In the genomic region with DNA sequence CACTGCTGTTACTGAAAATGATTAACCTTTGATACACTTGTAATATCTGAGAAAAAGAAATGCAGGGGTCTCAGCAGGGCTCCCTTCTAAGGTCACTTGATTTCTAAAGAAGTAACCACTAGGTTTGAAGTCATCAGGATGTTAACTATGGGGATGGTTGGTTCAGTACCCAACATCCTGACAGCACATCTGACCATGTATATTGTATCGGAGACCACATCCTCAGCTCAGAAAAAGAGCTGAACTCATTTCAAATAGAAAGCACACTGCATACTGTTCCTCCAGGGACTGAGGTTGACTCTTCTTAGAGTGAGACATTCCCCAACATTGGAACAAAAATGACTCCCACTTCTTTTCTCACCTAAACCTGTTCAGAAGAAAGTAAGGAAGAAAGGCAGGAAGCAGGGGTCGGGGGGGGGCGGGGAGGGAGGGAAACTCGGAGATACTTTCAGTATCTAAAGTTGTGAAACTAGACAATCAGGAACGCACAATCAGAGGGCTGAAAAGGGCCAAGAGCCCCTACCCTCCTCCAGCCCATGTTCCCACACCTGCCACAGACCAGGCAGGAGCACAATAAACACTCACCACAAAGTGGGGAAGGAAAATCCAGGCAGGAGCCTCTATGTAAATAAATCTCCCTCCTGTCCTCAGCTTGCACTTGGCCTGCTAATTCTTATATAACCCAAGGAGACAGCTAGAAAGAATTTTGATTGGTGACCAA, we compare ENCODE assay signal across 19 cellular contexts. TPM values are rescaled to one million over a fixed set of nuclear protein-coding genes. Genes with fewer than 3 reads are reported as not detected.
DNase-seq lines count a peak whose midpoint lies in the region; ATAC-seq and TF ChIP-seq lines count a peak whose summit lies in the region.
"Had no signal": no experiment of that assay in that cellular context is flagged by ENCODE, and none has a peak within 500 bp of the region (broad histone marks: within the 10 kb centered on the region; RNA-seq: fewer than 3 reads in every experiment).

No MANE protein-coding gene starts in this region.

- no peaks in the 10 kb centered on the region for H3K9me3 ChIP-seq in MM.1S (replicated peaks; ENCODE audit: insufficient read depth, low read length)
- H3K9me3 ChIP-seq: MG63, right lobe of liver, testis had no signal

- H3K27me3 Mint-ChIP-seq in activated T-cell treated with anti-CD3 and anti-CD28 coated beads, Interleukin-2, amount 50 U/mL, for 72 hours (ENCODE audit: low read depth), result peaks cover 31% of the 10 kb centered on the region
- H3K27me3 Mint-ChIP-seq in stimulated activated naive CD8-positive, alpha-beta T cell treated with anti-CD3 and anti-CD28 coated beads, Interleukin-15, Interleukin-2, amounts not matched to agents 100 ng/mL and 50 ng/mL, for 24 hours, result peaks cover 5% of the 10 kb centered on the region

- peaks cover 2 to 15% of the 10 kb centered on the region in 2 donors for H3K9me3 Mint-ChIP-seq in activated T-cell treated with anti-CD3 and anti-CD28 coated beads, Interleukin-2, amount 50 U/mL, for 72 hours
- H3K9me3 Mint-ChIP-seq in stimulated activated naive CD8-positive, alpha-beta T cell treated with anti-CD3 and anti-CD28 coated beads, Interleukin-15, Interleukin-2, amounts not matched to agents 100 ng/mL and 50 ng/mL, for 24 hours, result peaks cover 19% of the 10 kb centered on the region

- no peak overlapping the region for H3K4me3 ChIP-seq in MM.1S (ENCODE audit: low read length)
- H3K4me3 ChIP-seq: MG63, right lobe of liver, testis had no signal

- no peaks in the 10 kb centered on the region for H3K36me3 ChIP-seq in MM.1S (replicated peaks; ENCODE audit: insufficient read depth, low read length)
- H3K36me3 ChIP-seq: MG63, right lobe of liver had no signal

- no peak for TF ChIP-seq CTCF in MM.1S (IDR thresholded peaks at IDR 0.05; ENCODE audit: low read length)

- no peaks in the 10 kb centered on the region for H4K20me1 ChIP-seq in MM.1S (ENCODE audit: insufficient read depth, low read length)

- DNase-seq in activated T-cell treated with anti-CD3 and anti-CD28 coated beads, Interleukin-2, amount 50 U/mL, for 72 hours, result peak; percentile 15 to 16
- DNase-seq in activated T-cell treated with anti-CD3 and anti-CD28 coated beads for 4 hours (no peak), MM.1S (peak; percentile 21), GM19240 (ENCODE audit: insufficient read length, low spot score) (no peak), kidney glomerular epithelial cell (lab: John Stamatoyannopoulos, UW) (no peak), RPMI8226 (no peak)
- peak; percentile 46 for DNase-seq in central memory CD4-positive, alpha-beta T cell
- DNase-seq: caudate nucleus, GF-D8, H9, hippocampal formation, MG63, NCI-H187 treated with DMSO at 0.1 percent for 48 hours, NCI-H526 treated with DMSO at 0.1 percent for 48 hours, right lobe of liver, testis had no signal

- H3K4me1 ChIP-seq in MM.1S (ENCODE audit: low read length), result peaks cover 10% of the 10 kb centered on the region
- H3K4me1 ChIP-seq: right lobe of liver, testis had no signal

- no peak overlapping the region for H2AFZ ChIP-seq in MM.1S (ENCODE audit: low read length)

- peak overlapping the region; percentile 70; the same call in 1 of the 2 replicates for H3K4me2 ChIP-seq in MM.1S (ENCODE audit: low read depth, low read length)

- H3F3A ChIP-seq in MM.1S (ENCODE audit: insufficient read depth, low read length), result peaks cover 13% of the 10 kb centered on the region

- peaks cover 52% of the 10 kb centered on the region for H3K4me1 Mint-ChIP-seq in activated T-cell treated with anti-CD3 and anti-CD28 coated beads, Interleukin-2, amount 50 U/mL, for 72 hours (ENCODE audit: low read depth)
- peaks cover 78% of the 10 kb centered on the region for H3K4me1 Mint-ChIP-seq in stimulated activated naive CD8-positive, alpha-beta T cell treated with anti-CD3 and anti-CD28 coated beads, Interleukin-15, Interleukin-2, amounts not matched to agents 100 ng/mL and 50 ng/mL, for 24 hours (ENCODE audit: low read depth)

- H3K27ac ChIP-seq in MM.1S (ENCODE audit: low read length), result no peak overlapping the region
- H3K27ac ChIP-seq: right lobe of liver, testis had no signal

- H3K27me3 ChIP-seq in MM.1S (replicated peaks; ENCODE audit: insufficient read depth, low read length), result peaks cover 31% of the 10 kb centered on the region
- H3K27me3 ChIP-seq: MG63, right lobe of liver, testis had no signal

- no peak overlapping the region for H3K9ac ChIP-seq in MM.1S (ENCODE audit: low read length)

- H3K9me2 ChIP-seq in MM.1S (replicated peaks; ENCODE audit: insufficient read depth, low read length), result no peaks in the 10 kb centered on the region

- no peaks in the 10 kb centered on the region for H3K79me2 ChIP-seq in MM.1S (ENCODE audit: low read length)

- peak overlapping the region; percentile 83 to 89 for H3K4me3 Mint-ChIP-seq in activated T-cell treated with anti-CD3 and anti-CD28 coated beads, Interleukin-2, amount 50 U/mL, for 72 hours
- H3K4me3 Mint-ChIP-seq in stimulated activated naive CD8-positive, alpha-beta T cell treated with anti-CD3 and anti-CD28 coated beads, Interleukin-15, Interleukin-2, amounts not matched to agents 100 ng/mL and 50 ng/mL, for 24 hours, result peak overlapping the region; percentile 79
- H3K4me3 Mint-ChIP-seq: H9 had no signal

- ATAC-seq in activated T-cell treated with anti-CD3 and anti-CD28 coated beads, Interleukin-2, amount 50 U/mL, for 72 hours (replicated peaks in 1 of 2), result peak; percentile 87 to 88
- ATAC-seq: Panc1, right lobe of liver had no signal

- H3K36me3 Mint-ChIP-seq in activated T-cell treated with anti-CD3 and anti-CD28 coated beads, Interleukin-2, amount 50 U/mL, for 72 hours (ENCODE audit: insufficient read depth in 2 of 2), result peaks cover 18 to 28% of the 10 kb centered on the region in 2 donors
- H3K36me3 Mint-ChIP-seq in stimulated activated naive CD8-positive, alpha-beta T cell treated with anti-CD3 and anti-CD28 coated beads, Interleukin-15, Interleukin-2, amounts not matched to agents 100 ng/mL and 50 ng/mL, for 24 hours (ENCODE audit: low read depth), result peaks cover 23% of the 10 kb centered on the region

- H3K27ac Mint-ChIP-seq in activated T-cell treated with anti-CD3 and anti-CD28 coated beads, Interleukin-2, amount 50 U/mL, for 72 hours, result peak overlapping the region; percentile 84
- peak overlapping the region; percentile 61 for H3K27ac Mint-ChIP-seq in stimulated activated naive CD8-positive, alpha-beta T cell treated with anti-CD3 and anti-CD28 coated beads, Interleukin-15, Interleukin-2, amounts not matched to agents 100 ng/mL and 50 ng/mL, for 24 hours

RNA-seq across cellular contexts. Expression of gene GZMA, which starts 0.7 kb away (rescaled TPM):
- total RNA-seq in activated T-cell treated with anti-CD3 and anti-CD28 coated beads, Interleukin-2, amount 50 U/mL, for 72 hours, result 10 to 100 TPM in 1 of 2 donors, 1 to 10 TPM in 1; 4.2 to 25.1 TPM
- total RNA-seq: H9, kidney epithelial cell had no signal

RNA-seq across cellular contexts. Expression of gene GPX8, which starts 58.3 kb away (rescaled TPM):
- total RNA-seq in activated T-cell treated with anti-CD3 and anti-CD28 coated beads, Interleukin-2, amount 50 U/mL, for 72 hours, result not detected

Comparison
In these comparisons a context has a peak if more than half of its experiments do, and no peak if none do; other contexts are left out.
1. DNase-seq: peak in activated T-cell treated with anti-CD3 and anti-CD28 coated beads, Interleukin-2, amount 50 U/mL, for 72 hours (2 of 2), MM.1S (single experiment) and central memory CD4-positive, alpha-beta T cell (single experiment); none in activated T-cell treated with anti-CD3 and anti-CD28 coated beads for 4 hours (single experiment), GM19240 (single experiment), kidney glomerular epithelial cell (single experiment) and RPMI8226 (single experiment).